Comparison of ENCODE assay signal across 11 cellular contexts in the genomic region with DNA sequence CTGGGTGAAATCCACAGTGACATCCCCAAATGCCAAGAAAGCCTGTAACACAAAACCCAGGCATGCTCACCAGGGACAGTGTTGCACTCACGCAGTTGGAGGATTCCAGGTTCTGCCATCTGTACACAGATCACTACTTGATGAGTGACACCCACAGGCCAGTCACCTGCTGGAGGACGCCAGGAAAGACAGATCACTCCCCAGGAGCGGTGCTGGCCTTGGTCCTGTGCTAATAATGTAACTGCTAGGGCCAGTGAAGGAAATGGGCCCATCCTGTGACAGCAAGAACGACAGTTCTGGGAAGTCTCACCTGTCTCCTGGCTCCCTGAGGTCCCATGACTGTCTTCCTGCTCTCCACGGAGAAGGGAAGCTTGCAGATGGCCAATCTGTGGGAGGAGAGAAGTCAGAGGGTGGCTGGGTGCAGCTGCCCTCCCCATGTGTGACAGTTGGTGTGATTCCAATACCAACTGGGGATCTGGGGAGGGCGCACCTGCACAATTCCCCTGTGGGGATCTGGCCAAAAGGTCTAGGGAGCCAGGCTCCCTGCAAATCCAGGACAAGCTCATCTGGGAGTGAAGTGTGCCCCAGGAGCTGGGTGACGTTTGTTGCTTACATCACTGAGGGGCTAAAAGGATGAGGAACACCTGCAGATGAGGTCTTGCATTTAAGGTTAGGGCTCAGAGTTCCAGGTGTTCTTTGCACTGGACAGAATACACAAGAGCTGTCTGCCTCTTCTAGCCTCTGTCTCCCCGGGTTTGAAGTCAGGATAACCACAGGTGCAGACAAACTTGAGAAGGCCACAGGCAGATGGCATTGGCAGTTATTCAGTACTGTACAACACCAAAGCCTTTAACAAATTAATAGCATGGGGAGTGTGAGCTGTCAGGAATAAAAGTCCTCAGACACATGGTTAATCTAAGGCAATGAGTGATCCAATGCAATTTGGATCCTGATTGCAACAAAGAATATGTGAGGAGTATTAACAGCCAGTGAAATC. TPM values are rescaled to one million over a fixed set of nuclear protein-coding genes. Genes with fewer than 3 reads are reported as not detected.
DNase-seq lines count a peak whose midpoint lies in the region; ATAC-seq and TF ChIP-seq lines count a peak whose summit lies in the region.
"Had no signal": no experiment of that assay in that cellular context is flagged by ENCODE, and none has a peak within 500 bp of the region (broad histone marks: within the 10 kb centered on the region; RNA-seq: fewer than 3 reads in every experiment).

No MANE protein-coding gene starts in this region.

- no peak overlapping the region for H3K4me3 Mint-ChIP-seq in chondrocyte (ENCODE audit: unreplicated experiment)
- H3K4me3 Mint-ChIP-seq in natural killer cell treated with Interleukin-12 subunit alpha and Interleukin-12 subunit beta and Interleukin-15 and Interleukin-18, amount 100 ng/mL, for 72 hours = no peak overlapping the region

- H3K27me3 Mint-ChIP-seq in chondrocyte (ENCODE audit: low read depth) = no peaks in the 10 kb centered on the region
- H3K27me3 Mint-ChIP-seq in natural killer cell treated with Interleukin-12 subunit alpha and Interleukin-12 subunit beta and Interleukin-15 and Interleukin-18, amount 100 ng/mL, for 72 hours = no peaks in the 10 kb centered on the region

- peak; percentile 11 for DNase-seq in DMS53 treated with DMSO at 0.1 percent for 48 hours (lab: John Stamatoyannopoulos, UW; ENCODE audit: unreplicated experiment)
- peak; percentile 99 for DNase-seq in SHP77 treated with DMSO at 0.1 percent for 48 hours (lab: John Stamatoyannopoulos, UW)
- DNase-seq in chondrocyte (ENCODE audit: low spot score) = no peak
- DNase-seq in natural killer cell treated with Interleukin-12 subunit alpha and Interleukin-12 subunit beta and Interleukin-15 and Interleukin-18, amount 100 ng/mL, for 72 hours (ENCODE audit: low spot score) = no peak
- DNase-seq in EL = no peak
- DNase-seq in GM10248 (ENCODE audit: extremely low spot score) = no peak
- DNase-seq: Calu3, heart left ventricle, NCI-H774 had no signal

- ATAC-seq in GM21423 (IDR thresholded peaks at IDR 0.05; ENCODE audit: unreplicated experiment) (peak; percentile 12), HG03354 (IDR thresholded peaks at IDR 0.05; ENCODE audit: poor library complexity, severe bottlenecking, unreplicated experiment) (peak; percentile 26)
- ATAC-seq in natural killer cell treated with Interleukin-12 subunit alpha and Interleukin-12 subunit beta and Interleukin-15 and Interleukin-18, amount 100 ng/mL, for 72 hours = no peak

- POLR2A ChIA-PET in GM10248 (lab: Yijun Ruan, JAX) = no interaction called here

- H3K9me3 Mint-ChIP-seq in chondrocyte (ENCODE audit: low read depth) = no peaks in the 10 kb centered on the region
- peaks cover 3% of the 10 kb centered on the region for H3K9me3 Mint-ChIP-seq in natural killer cell treated with Interleukin-12 subunit alpha and Interleukin-12 subunit beta and Interleukin-15 and Interleukin-18, amount 100 ng/mL, for 72 hours

- no peak overlapping the region for H3K27ac Mint-ChIP-seq in chondrocyte (ENCODE audit: unreplicated experiment)
- no peak overlapping the region for H3K27ac Mint-ChIP-seq in natural killer cell treated with Interleukin-12 subunit alpha and Interleukin-12 subunit beta and Interleukin-15 and Interleukin-18, amount 100 ng/mL, for 72 hours

- peaks cover 17% of the 10 kb centered on the region for H3K36me3 Mint-ChIP-seq in chondrocyte (ENCODE audit: low read depth)
- peaks cover 24% of the 10 kb centered on the region for H3K36me3 Mint-ChIP-seq in natural killer cell treated with Interleukin-12 subunit alpha and Interleukin-12 subunit beta and Interleukin-15 and Interleukin-18, amount 100 ng/mL, for 72 hours

- CTCF ChIA-PET in GM10248 (lab: Yijun Ruan, JAX) = interaction anchor here (1.1 kb wide), 1 partner anchor 34 kb away, joined by 3 read pairs; no protein-coding TSS in a partner anchor

- TF ChIP-seq CTCF in chondrocyte (IDR thresholded peaks at IDR 0.05) = no peak
- TF ChIP-seq CTCF in GM10248 (IDR thresholded peaks at IDR 0.05; ENCODE audit: control extremely low read depth, extremely low read depth, low read depth, missing control alignments) = no peak

- H3K4me1 Mint-ChIP-seq in chondrocyte (ENCODE audit: low read depth) = no peaks in the 10 kb centered on the region
- H3K4me1 Mint-ChIP-seq in natural killer cell treated with Interleukin-12 subunit alpha and Interleukin-12 subunit beta and Interleukin-15 and Interleukin-18, amount 100 ng/mL, for 72 hours (ENCODE audit: low read depth in 2 of 2) = peaks cover 7 to 17% of the 10 kb centered on the region in 2 donors

RNA-seq across cellular contexts. Expression of gene ZNF337, which starts 10.3 kb away (rescaled TPM):
- total RNA-seq in chondrocyte = 10.7 to 12.0 TPM (median 11.2 TPM) in 3 replicates
- 10 to 100 TPM; 15.3 to 21.5 TPM for total RNA-seq in natural killer cell treated with Interleukin-12 subunit alpha and Interleukin-12 subunit beta and Interleukin-15 and Interleukin-18, amount 100 ng/mL, for 72 hours

Comparison
In these comparisons a context has a peak if more than half of its experiments do, and no peak if none do; other contexts are left out.
1. DNase-seq: peak in DMS53 treated with DMSO at 0.1 percent for 48 hours (single experiment) and SHP77 treated with DMSO at 0.1 percent for 48 hours (single experiment); none in chondrocyte (single experiment), natural killer cell treated with Interleukin-12 subunit alpha and Interleukin-12 subunit beta and Interleukin-15 and Interleukin-18, amount 100 ng/mL, for 72 hours (single experiment), EL (single experiment) and GM10248 (single experiment).
2. ATAC-seq: peak in GM21423 (single experiment) and HG03354 (single experiment); none in natural killer cell treated with Interleukin-12 subunit alpha and Interleukin-12 subunit beta and Interleukin-15 and Interleukin-18, amount 100 ng/mL, for 72 hours (0 of 2).